ENCODE assay signal across 23 cellular contexts in the genomic region with DNA sequence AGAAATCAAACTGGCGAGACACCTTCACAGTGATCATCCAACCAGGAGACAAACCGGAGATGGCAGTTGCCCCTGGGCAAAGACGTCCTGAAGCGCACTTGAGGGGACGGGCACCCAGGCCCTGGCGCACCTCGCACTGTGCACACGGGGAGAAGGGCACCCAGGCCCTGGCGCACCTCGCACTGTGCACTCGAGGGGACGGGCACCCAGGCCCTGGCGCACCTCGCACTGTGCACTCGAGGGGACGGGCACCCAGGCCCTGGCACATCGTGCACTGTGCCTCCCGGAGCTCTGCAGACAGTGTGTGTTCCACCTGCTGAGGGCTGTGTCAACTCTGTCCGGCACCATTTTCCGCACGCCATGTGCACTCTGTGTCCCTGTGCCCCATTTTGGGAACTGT.
"Had no signal": no experiment of that assay in that cellular context is flagged by ENCODE, and none has a peak within 500 bp of the region (broad histone marks: within the 10 kb centered on the region; RNA-seq: fewer than 3 reads in every experiment).

No MANE protein-coding gene starts in this region.

- H3K9me3 ChIP-seq: esophagus squamous epithelium, prostate gland, stomach, thoracic aorta, transverse colon had no signal

- DNase-seq: effector memory CD8-positive, alpha-beta T cell; esophagus squamous epithelium; foreskin fibroblast; head of caudate nucleus; hippocampal formation; kidney glomerular epithelial cell; mesenchymal stem cell; midbrain; occipital lobe; stimulated activated CD4-positive, alpha-beta T cell treated with anti-CD3 and anti-CD28 coated beads, Interleukin-12 subunit alpha, Interleukin-12 subunit beta, amount 100 ng/mL, for 4 hours; stimulated activated naive CD4-positive, alpha-beta T cell; stomach; substantia nigra; transverse colon had no signal

- H3K4me3 ChIP-seq: esophagus squamous epithelium, lung, prostate gland, skin epidermis, stomach, thoracic aorta, transverse colon had no signal

- H3K27me3 Mint-ChIP-seq: dendritic cell treated with granulocyte-macrophage colony-stimulating factor and Interleukin-4, amounts not matched to agents 40 ng/mL and 50 ng/mL, for 4 days; effector memory CD8-positive, alpha-beta T cell had no signal

- H3K9me3 Mint-ChIP-seq: dendritic cell treated with granulocyte-macrophage colony-stimulating factor and Interleukin-4, amounts not matched to agents 40 ng/mL and 50 ng/mL, for 4 days had no signal

- H3K27me3 ChIP-seq: esophagus squamous epithelium, stomach, transverse colon had no signal

- H3K27ac ChIP-seq: esophagus squamous epithelium, parathyroid adenoma, prostate gland, skin epidermis, stomach, thoracic aorta, transverse colon had no signal

- ATAC-seq: effector memory CD8-positive, alpha-beta T cell; left lobe of liver; sciatic nerve had no signal

- H3K4me3 Mint-ChIP-seq: dendritic cell treated with granulocyte-macrophage colony-stimulating factor and Interleukin-4, amounts not matched to agents 40 ng/mL and 50 ng/mL, for 4 days; effector memory CD8-positive, alpha-beta T cell; nephron had no signal

- H3K27ac Mint-ChIP-seq: dendritic cell treated with granulocyte-macrophage colony-stimulating factor and Interleukin-4, amounts not matched to agents 40 ng/mL and 50 ng/mL, for 4 days; effector memory CD8-positive, alpha-beta T cell; nephron had no signal

- H3K4me1 ChIP-seq: esophagus squamous epithelium, parathyroid adenoma, prostate gland, stomach, transverse colon had no signal
